Comparison of ENCODE assay signal across 8 cellular contexts in genomic region chr4:138681000-138681604, GRCh38.
DNase-seq lines count a peak whose midpoint lies in the region; ATAC-seq and TF ChIP-seq lines count a peak whose summit lies in the region.

No MANE protein-coding gene starts in this region.

- CTCF ChIA-PET in AG04449 (lab: Yijun Ruan, JAX) = interaction anchor here (0.7 to 3.9 kb wide), 41 partner anchors 9 to 1557 kb away, joined by 3 to 55 read pairs (median 4); partner anchors contain the start of gene SLC7A11

- ATAC-seq in GM18867 (IDR thresholded peaks at IDR 0.05; ENCODE audit: unreplicated experiment) (peak; percentile 82), HG03139 (IDR thresholded peaks at IDR 0.05; ENCODE audit: unreplicated experiment) (peak; percentile 81)

- POLR2A ChIA-PET in AG04449 (lab: Yijun Ruan, JAX) = no interaction called here

- peak; percentile 72 for TF ChIP-seq CTCF in AG04449 (IDR thresholded peaks at IDR 0.05; ENCODE audit: insufficient read depth, low read length, missing control alignments)

- DNase-seq in AG04449 (ENCODE audit: low read depth, low spot score) (peak; percentile 26), NCI-H2196 treated with DMSO at 0.1 percent for 48 hours (lab: John Stamatoyannopoulos, UW; ENCODE audit: unreplicated experiment) (peak; percentile 24), kidney glomerular epithelial cell (lab: John Stamatoyannopoulos, UW) (peak; percentile 73)
- DNase-seq in activated CD4-positive, CD25-positive, alpha-beta regulatory T cell (lab: John Stamatoyannopoulos, UW) = peak; percentile 14 to 56 (median 34)
- peak; percentile 39 for DNase-seq in central memory CD4-positive, alpha-beta T cell
- peak; percentile 43 for DNase-seq in stimulated activated CD4-positive, alpha-beta T cell treated with anti-CD3 and anti-CD28 coated beads, Interleukin-2, amount 100 ng/mL, for 4 hours (ENCODE audit: low read depth)

- no peak overlapping the region for H3K4me3 ChIP-seq in AG04449 (ENCODE audit: low read depth, low read length)
